8 cellular contexts compared by ENCODE assay signal in the genomic region with DNA sequence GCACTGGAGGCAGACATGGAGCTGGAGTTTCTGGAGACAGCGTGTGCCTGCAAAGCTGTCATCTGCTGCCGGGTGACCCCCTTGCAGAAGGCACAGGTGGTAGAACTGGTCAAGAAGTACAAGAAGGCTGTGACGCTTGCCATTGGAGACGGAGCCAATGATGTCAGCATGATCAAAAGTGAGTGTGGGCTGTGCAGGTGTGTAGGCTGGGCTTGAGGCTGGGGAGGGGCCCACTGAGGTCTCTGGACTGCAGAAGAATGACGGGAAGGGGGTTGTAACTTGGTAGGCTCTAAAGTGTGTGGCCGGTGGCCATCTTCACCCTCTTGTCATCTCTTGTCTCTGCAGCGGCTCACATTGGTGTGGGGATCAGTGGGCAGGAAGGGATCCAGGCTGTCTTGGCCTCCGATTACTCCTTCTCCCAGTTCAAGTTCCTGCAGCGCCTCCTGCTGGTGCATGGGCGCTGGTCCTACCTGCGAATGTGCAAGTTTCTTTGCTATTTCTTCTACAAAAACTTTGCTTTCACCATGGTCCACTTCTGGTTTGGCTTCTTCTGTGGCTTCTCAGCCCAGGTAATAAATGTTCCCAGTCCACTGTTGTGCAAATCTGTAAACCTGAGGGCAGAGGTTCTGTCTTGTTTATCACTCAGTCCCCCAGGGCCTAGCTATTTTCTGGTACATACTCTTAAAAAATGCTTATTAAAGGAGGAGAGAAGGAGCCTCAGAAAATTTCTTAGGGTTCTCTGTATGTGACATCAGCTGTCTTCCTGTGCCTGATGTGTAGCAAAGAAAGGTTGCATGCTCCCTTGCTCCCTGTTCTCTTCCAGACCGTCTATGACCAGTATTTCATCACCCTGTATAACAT. TPM values are rescaled to one million over a fixed set of nuclear protein-coding genes. Genes with fewer than 3 reads are reported as not detected.
DNase-seq lines count a peak whose midpoint lies in the region; ATAC-seq and TF ChIP-seq lines count a peak whose summit lies in the region.

No MANE protein-coding gene starts in this region.

- H3K4me3 Mint-ChIP-seq in HFFc6 = no peak overlapping the region
- H3K4me3 Mint-ChIP-seq in activated B cell treated with CpG ODN at 0.5 μM for 24 hours = no peak overlapping the region
- no peak overlapping the region for H3K4me3 Mint-ChIP-seq in chondrocyte (ENCODE audit: unreplicated experiment)
- H3K4me3 Mint-ChIP-seq in naive thymus-derived CD8-positive, alpha-beta T cell = peak overlapping the region; percentile 85 to 98 (median 92)

- TF ChIP-seq CTCF in HFFc6 (IDR thresholded peaks at IDR 0.05) (peak; percentile 92), activated B cell treated with CpG ODN at 0.5 μM for 24 hours (IDR thresholded peaks at IDR 0.05) (no peak), chondrocyte (IDR thresholded peaks at IDR 0.05) (peak; percentile 84)

- intact Hi-C loops in activated B cell treated with CpG ODN at 0.5 μM for 24 hours (cut with micrococcal nuclease) = no loop called here

- H3K9me3 Mint-ChIP-seq in HFFc6 = no peaks in the 10 kb centered on the region
- no peaks in the 10 kb centered on the region for H3K9me3 Mint-ChIP-seq in activated B cell treated with CpG ODN at 0.5 μM for 24 hours
- no peaks in the 10 kb centered on the region for H3K9me3 Mint-ChIP-seq in chondrocyte (ENCODE audit: low read depth)
- H3K9me3 Mint-ChIP-seq in naive thymus-derived CD8-positive, alpha-beta T cell = no peaks in the 10 kb centered on the region

- ATAC-seq in activated B cell treated with CpG ODN at 0.5 μM for 24 hours (ENCODE audit: low read depth) = peak; percentile 31
- ATAC-seq in naive thymus-derived CD8-positive, alpha-beta T cell = peak; percentile 34 to 42

- H3K27ac Mint-ChIP-seq in HFFc6 = no peak overlapping the region; the same call in 1 of the 2 replicates
- no peak overlapping the region for H3K27ac Mint-ChIP-seq in activated B cell treated with CpG ODN at 0.5 μM for 24 hours
- H3K27ac Mint-ChIP-seq in chondrocyte (ENCODE audit: unreplicated experiment) = no peak overlapping the region
- H3K27ac Mint-ChIP-seq in naive thymus-derived CD8-positive, alpha-beta T cell = peak overlapping the region; percentile 86 to 97 (median 92)

- H3K4me1 Mint-ChIP-seq in HFFc6 (ENCODE audit: low read depth) = no peaks in the 10 kb centered on the region
- peaks cover 9% of the 10 kb centered on the region for H3K4me1 Mint-ChIP-seq in activated B cell treated with CpG ODN at 0.5 μM for 24 hours
- peaks cover 3% of the 10 kb centered on the region for H3K4me1 Mint-ChIP-seq in chondrocyte (ENCODE audit: low read depth)
- H3K4me1 Mint-ChIP-seq in naive thymus-derived CD8-positive, alpha-beta T cell = peaks cover 47 to 95% (median 89%) of the 10 kb centered on the region in 4 donors

- H3K36me3 Mint-ChIP-seq in HFFc6 (ENCODE audit: low read depth) = peaks cover 61% of the 10 kb centered on the region
- peaks cover 92% of the 10 kb centered on the region for H3K36me3 Mint-ChIP-seq in activated B cell treated with CpG ODN at 0.5 μM for 24 hours (ENCODE audit: low read depth)
- H3K36me3 Mint-ChIP-seq in chondrocyte (ENCODE audit: low read depth) = peaks cover 61% of the 10 kb centered on the region
- peaks cover 18 to 98% (median 45%) of the 10 kb centered on the region in 3 donors for H3K36me3 Mint-ChIP-seq in naive thymus-derived CD8-positive, alpha-beta T cell

- CTCF ChIA-PET in activated B cell treated with CpG ODN at 0.5 μM for 24 hours (lab: Charles Lee) = interaction anchor here (0.6 to 2.3 kb wide), 3 partner anchors 10 to 134 kb away, joined by 3 to 14 read pairs (median 4); no protein-coding TSS in a partner anchor

- peak; percentile 60 for DNase-seq in AG20443 (ENCODE audit: low spot score)
- DNase-seq in HFFc6 = peak; percentile 34
- DNase-seq in activated B cell treated with CpG ODN at 0.5 μM for 24 hours = no peak
- DNase-seq in chondrocyte (ENCODE audit: low spot score) = no peak
- peak; percentile 59 to 90 (median 78) for DNase-seq in naive thymus-derived CD8-positive, alpha-beta T cell
- DNase-seq in cerebellum (ENCODE audit: low spot score) = no peak
- no peak for DNase-seq in hippocampal formation (lab: John Stamatoyannopoulos, UW)
- DNase-seq in A172 (ENCODE audit: low spot score) = no peak

- H3K27me3 Mint-ChIP-seq in HFFc6 (ENCODE audit: insufficient read depth) (peaks cover 8% of the 10 kb centered on the region), activated B cell treated with CpG ODN at 0.5 μM for 24 hours (no peaks in the 10 kb centered on the region), chondrocyte (ENCODE audit: low read depth) (no peaks in the 10 kb centered on the region)
- no peaks in the 10 kb centered on the region for H3K27me3 Mint-ChIP-seq in naive thymus-derived CD8-positive, alpha-beta T cell

- POLR2A ChIA-PET in activated B cell treated with CpG ODN at 0.5 μM for 24 hours (lab: Charles Lee) = no interaction called here
- POLR2A ChIA-PET in naive thymus-derived CD8-positive, alpha-beta T cell (lab: Charles Lee) = interaction anchor here (0.5 to 16.2 kb wide), 13 partner anchors 7 to 354 kb away, joined by 3 to 358 read pairs (median 6); a partner anchor contains a TSS

RNA-seq across cellular contexts. Expression of a gene that starts 19.9 kb away (rescaled TPM):
- total RNA-seq in HFFc6 (2021; fragmentation: NEBNext Ultra II Directional; extraction: Animal tissue kit (Norgen Biotek cat#: 25700)) = 100 to 1,000 TPM in 4 of 6 experiments, 10 to 100 TPM in 2; 91.3 to 119 (median 107) TPM
- total RNA-seq in activated B cell treated with CpG ODN at 0.5 μM for 24 hours = 24.3 and 27.3 TPM in 2 replicates
- 83.1 to 133 TPM (median 86.6 TPM) in 3 replicates for total RNA-seq in chondrocyte
- total RNA-seq in naive thymus-derived CD8-positive, alpha-beta T cell = 100 to 1,000 TPM; 111 to 114 TPM
- polyA plus RNA-seq in naive thymus-derived CD8-positive, alpha-beta T cell = 10 to 100 TPM; 48.5 to 65.1 (median 55.6) TPM
- 39.7 TPM for total RNA-seq in cerebellum
- 93.9 and 129 TPM in 2 replicates for total RNA-seq in A172 (2014; rRNA removed; shearing (Covaris generic))

RNA-seq across cellular contexts. Expression of a gene that starts 24.3 kb away (rescaled TPM):
- not detected for total RNA-seq in HFFc6 (2021; fragmentation: NEBNext Ultra II Directional; extraction: Animal tissue kit (Norgen Biotek cat#: 25700))
- not detected in 2 replicates for total RNA-seq in activated B cell treated with CpG ODN at 0.5 μM for 24 hours
- not detected in 3 replicates for total RNA-seq in chondrocyte
- total RNA-seq in naive thymus-derived CD8-positive, alpha-beta T cell = not detected
- polyA plus RNA-seq in naive thymus-derived CD8-positive, alpha-beta T cell = not detected
- not detected for total RNA-seq in cerebellum
- total RNA-seq in A172 (2014; rRNA removed; shearing (Covaris generic)) = not detected in 2 replicates

RNA-seq across cellular contexts. Expression of a gene that starts 59.9 kb away (rescaled TPM):
- 1 to 10 TPM; 2.0 to 3.9 (median 2.3) TPM for total RNA-seq in HFFc6 (2021; fragmentation: NEBNext Ultra II Directional; extraction: Animal tissue kit (Norgen Biotek cat#: 25700))
- 3.3 and 5.1 TPM in 2 replicates for total RNA-seq in activated B cell treated with CpG ODN at 0.5 μM for 24 hours
- 1.1 to 1.4 TPM (median 1.3 TPM) in 3 replicates for total RNA-seq in chondrocyte
- total RNA-seq in naive thymus-derived CD8-positive, alpha-beta T cell = 10 to 100 TPM; 44.4 to 49.9 TPM
- polyA plus RNA-seq in naive thymus-derived CD8-positive, alpha-beta T cell = 10 to 100 TPM; 20.1 to 44.1 (median 28.4) TPM
- total RNA-seq in cerebellum = 4.7 TPM
- total RNA-seq in A172 (2014; rRNA removed; shearing (Covaris generic)) = 2.4 and 4.5 TPM in 2 replicates

Comparison
In these comparisons a context has a peak if more than half of its experiments do, and no peak if none do; other contexts are left out.
1. DNase-seq: peak in AG20443 (single experiment), HFFc6 (single experiment) and naive thymus-derived CD8-positive, alpha-beta T cell (10 of 10); none in activated B cell treated with CpG ODN at 0.5 μM for 24 hours (single experiment), chondrocyte (single experiment), cerebellum (single experiment), hippocampal formation (0 of 2) and A172 (single experiment).
2. H3K27ac Mint-ChIP-seq: peak in naive thymus-derived CD8-positive, alpha-beta T cell (10 of 10); none in HFFc6 (single experiment), activated B cell treated with CpG ODN at 0.5 μM for 24 hours (single experiment) and chondrocyte (single experiment).
3. H3K4me3 Mint-ChIP-seq: peak in naive thymus-derived CD8-positive, alpha-beta T cell (10 of 10); none in HFFc6 (single experiment), activated B cell treated with CpG ODN at 0.5 μM for 24 hours (single experiment) and chondrocyte (single experiment).